ENCODE assay signal across 8 cellular contexts in the genomic region with DNA sequence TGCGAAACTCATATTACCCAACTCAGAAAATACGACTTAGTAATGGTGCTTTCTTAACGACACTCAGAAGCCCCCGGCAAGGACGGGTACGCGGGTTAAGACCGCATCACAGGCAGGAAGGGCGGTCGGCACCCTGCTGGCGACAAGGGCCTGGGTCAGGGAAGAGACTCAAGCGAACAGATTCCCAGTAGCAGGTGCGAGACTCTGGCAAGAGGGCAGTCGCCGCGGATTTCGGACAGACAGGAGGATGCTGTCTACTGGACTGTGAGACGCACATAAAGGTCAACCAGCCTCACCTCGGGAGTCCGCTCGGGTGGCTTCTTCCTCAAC. TPM values are rescaled to one million over a fixed set of nuclear protein-coding genes. Genes with fewer than 3 reads are reported as not detected.
DNase-seq lines count a peak whose midpoint lies in the region; ATAC-seq and TF ChIP-seq lines count a peak whose summit lies in the region.

No MANE protein-coding gene starts in this region.

- H2BK5ac ChIP-seq in mesendoderm (ENCODE audit: low read length), result peak overlapping the region; percentile 76

- H3K4me2 ChIP-seq in HCT116 (ENCODE audit: low read length) (peak overlapping the region; percentile 77), MM.1S (ENCODE audit: low read depth, low read length) (peak overlapping the region; percentile 66), mesendoderm (ENCODE audit: low read length) (peak overlapping the region; percentile 74)

- peak overlapping the region; percentile 99 for H3K27ac Mint-ChIP-seq in activated B cell treated with CpG ODN at 0.5 μM for 24 hours

- H2BK15ac ChIP-seq in mesendoderm (replicated peaks; ENCODE audit: low read depth), result no peak overlapping the region

- H3K36me3 ChIP-seq in HCT116 (ENCODE audit: control insufficient read depth in 1 of 2, insufficient read depth in 2 of 2, low read length in 2 of 2) (no peaks in the 10 kb centered on the region), MM.1S (replicated peaks; ENCODE audit: insufficient read depth, low read length) (no peaks in the 10 kb centered on the region), ectodermal cell (ENCODE audit: control insufficient read depth, insufficient read depth, low read length) (no peaks in the 10 kb centered on the region), mesendoderm (ENCODE audit: control insufficient read depth, insufficient read depth, low read length) (no peaks in the 10 kb centered on the region)

- peak overlapping the region; percentile 99 for H3K56ac ChIP-seq in mesendoderm (ENCODE audit: low read length)

- peaks cover 3% of the 10 kb centered on the region for H3K79me1 ChIP-seq in mesendoderm (ENCODE audit: low read length)

- H3K36me3 Mint-ChIP-seq in activated B cell treated with CpG ODN at 0.5 μM for 24 hours (ENCODE audit: low read depth), result peaks cover 15% of the 10 kb centered on the region

- H2AK5ac ChIP-seq in mesendoderm (ENCODE audit: low read length), result no peak overlapping the region

- peaks cover 53% of the 10 kb centered on the region for H3K79me2 ChIP-seq in HCT116 (ENCODE audit: insufficient read depth, low read length)
- H3K79me2 ChIP-seq in MM.1S (ENCODE audit: low read length), result peaks cover 53% of the 10 kb centered on the region
- peaks cover 45% of the 10 kb centered on the region for H3K79me2 ChIP-seq in mesendoderm (ENCODE audit: control insufficient read depth, insufficient read depth, low read length)

- H3K27ac ChIP-seq in HCT116 (ENCODE audit: low read depth, low read length) (peak overlapping the region; percentile 88), MM.1S (ENCODE audit: low read length) (peak overlapping the region; percentile 96), ectodermal cell (ENCODE audit: insufficient read depth, low read depth, low read length, poor library complexity, severe bottlenecking) (peak overlapping the region; percentile 75), mesendoderm (ENCODE audit: low read depth, low read length) (peak overlapping the region; percentile 80)

- intact Hi-C loops in HCT116 (cut with micrococcal nuclease) (loop anchor here (2.0 kb wide), 1 partner anchor 162 kb away; a partner anchor contains a TSS), activated B cell treated with CpG ODN at 0.5 μM for 24 hours (cut with micrococcal nuclease) (loop anchor here (2.0 to 10.0 kb wide), 8 partner anchors 36 to 776 kb away; a partner anchor contains a TSS)

- CTCF ChIA-PET in HCT116 (lab: Charles Lee) (no interaction called here), activated B cell treated with CpG ODN at 0.5 μM for 24 hours (lab: Charles Lee) (interaction anchor here (1.5 kb wide), 1 partner anchor 45 kb away, joined by 4 read pairs; no protein-coding TSS in a partner anchor)

- H2BK120ac ChIP-seq in mesendoderm (ENCODE audit: low read depth, low read length), result no peak overlapping the region

- peak overlapping the region; percentile 90 for H3K4me3 Mint-ChIP-seq in activated B cell treated with CpG ODN at 0.5 μM for 24 hours

- H3K27me3 ChIP-seq in HCT116 (ENCODE audit: insufficient read depth, low read length) (no peaks in the 10 kb centered on the region), MM.1S (replicated peaks; ENCODE audit: insufficient read depth, low read length) (no peaks in the 10 kb centered on the region), ectodermal cell (ENCODE audit: control insufficient read depth, insufficient read depth, low read length, poor library complexity, severe bottlenecking) (no peaks in the 10 kb centered on the region), mesendoderm (ENCODE audit: insufficient read depth, low read length, poor library complexity) (no peaks in the 10 kb centered on the region)

- peaks cover 43% of the 10 kb centered on the region for H3K4me1 Mint-ChIP-seq in activated B cell treated with CpG ODN at 0.5 μM for 24 hours

- BruUV-seq in HCT116 (replicated peaks; lab: Mats Ljungman, UMichigan), result TSS peak; percentile 65

- H4K5ac ChIP-seq in mesendoderm (ENCODE audit: low read length), result no peak overlapping the region

- WGBS in ectodermal cell, 2 experiments, result 1% methylated on average over 21 of the region's 21 CpGs
- WGBS in mesendoderm (ENCODE audit: extremely low coverage, insufficient coverage, low lambda C conversion rate), result no CpG with 5 or more reads among the region's 21 CpGs

- no peak overlapping the region for H3K4ac ChIP-seq in mesendoderm (ENCODE audit: low read depth, low read length)

- RAD21 ChIA-PET in HCT116 (lab: Charles Lee; ENCODE audit: low non-redundant PET in 1 of 2, low total read pairs in 2 of 2, uncharacterized antibody in 2 of 2, unreplicated experiment in 2 of 2), result no interaction called here

- peak; percentile 10 for DNase-seq in DMS79 treated with DMSO at 0.1 percent for 48 hours (lab: John Stamatoyannopoulos, UW)
- DNase-seq in DMS79 (lab: John Stamatoyannopoulos, UW), result no peak
- peak; percentile 27 for DNase-seq in HCT116 (ENCODE audit: low read depth, low spot score)
- peak; percentile 59 for DNase-seq in MM.1S
- DNase-seq in activated B cell treated with CpG ODN at 0.5 μM for 24 hours, result no peak
- DNase-seq in mesendoderm, result peak; percentile 90
- DNase-seq in stimulated activated CD8-positive, alpha-beta memory T cell treated with anti-CD3 and anti-CD28 coated beads, Interleukin-7, amount 100 ng/mL, for 1 hour (ENCODE audit: low read depth in 2 of 2), result peak; percentile 27

- no peaks in the 10 kb centered on the region for H3K27me3 Mint-ChIP-seq in activated B cell treated with CpG ODN at 0.5 μM for 24 hours

- H3K9me3 ChIP-seq in HCT116 (ENCODE audit: control insufficient read depth in 1 of 2, insufficient read depth in 1 of 2, low read depth in 1 of 2, low read length in 2 of 2), result no peaks in the 10 kb centered on the region
- no peaks in the 10 kb centered on the region for H3K9me3 ChIP-seq in MM.1S (replicated peaks; ENCODE audit: insufficient read depth, low read length)
- H3K9me3 ChIP-seq in ectodermal cell (ENCODE audit: control insufficient read depth, low read length), result no peaks in the 10 kb centered on the region

- TF ChIP-seq CTCF in HCT116 (IDR thresholded peaks at IDR 0.05 in 2 of 3, conservative IDR thresholded peaks at IDR 0.05 in 1 of 3; ENCODE audit: borderline replicate concordance in 1 of 3, insufficient read depth in 1 of 3, low read depth in 2 of 3, low read length in 2 of 3) (no peak), MM.1S (IDR thresholded peaks at IDR 0.05; ENCODE audit: low read length) (peak; percentile 21), activated B cell treated with CpG ODN at 0.5 μM for 24 hours (IDR thresholded peaks at IDR 0.05) (no peak)

- TF ChIP-seq RAD21 in HCT116 (IDR thresholded peaks at IDR 0.05; ENCODE audit: low read depth), result no peak

- no peak overlapping the region for H2AFZ ChIP-seq in HCT116 (ENCODE audit: low read depth, low read length, poor library complexity, severe bottlenecking)
- peak overlapping the region; percentile 56 for H2AFZ ChIP-seq in MM.1S (ENCODE audit: low read length)

- ATAC-seq in HCT116 (peak; percentile 50), activated B cell treated with CpG ODN at 0.5 μM for 24 hours (ENCODE audit: low read depth) (peak; percentile 26)

- no peak for TF ChIP-seq POLR2A in HCT116 (IDR thresholded peaks at IDR 0.05; ENCODE audit: borderline replicate concordance, extremely low read depth, insufficient read depth, insufficient read length)

- H3F3A ChIP-seq in MM.1S (ENCODE audit: insufficient read depth, low read length), result peaks cover 19% of the 10 kb centered on the region

- H3K9me2 ChIP-seq in HCT116 (ENCODE audit: insufficient read depth), result no peaks in the 10 kb centered on the region
- no peaks in the 10 kb centered on the region for H3K9me2 ChIP-seq in MM.1S (replicated peaks; ENCODE audit: insufficient read depth, low read length)

- H3K4me3 ChIP-seq in HCT116 (replicated peaks in 1 of 2; ENCODE audit: low read depth in 1 of 2, low read length in 2 of 2) (peak overlapping the region; percentile 85 to 88), MM.1S (ENCODE audit: low read length) (peak overlapping the region; percentile 68), ectodermal cell (ENCODE audit: insufficient read depth, low read depth, low read length) (peak overlapping the region; percentile 95), mesendoderm (ENCODE audit: low read length) (peak overlapping the region; percentile 97)

- H4K20me1 ChIP-seq in HCT116 (ENCODE audit: insufficient read depth) (no peaks in the 10 kb centered on the region), MM.1S (ENCODE audit: insufficient read depth, low read length) (0 out of 2 replicates have a peak, but pooled peaks cover 3% of the 10 kb centered on the region)

- H3K18ac ChIP-seq in mesendoderm (ENCODE audit: low read length), result peak overlapping the region; percentile 71

- no peak overlapping the region for H4K8ac ChIP-seq in mesendoderm (ENCODE audit: low read depth, low read length)

- POLR2A ChIA-PET in HCT116 (lab: Charles Lee) (no interaction called here), activated B cell treated with CpG ODN at 0.5 μM for 24 hours (lab: Charles Lee) (interaction anchor here (1.1 to 1.8 kb wide), 2 partner anchors 13 to 19 kb away, joined by 3 to 46 read pairs; no protein-coding TSS in a partner anchor)

- no peaks in the 10 kb centered on the region for H3K9me3 Mint-ChIP-seq in activated B cell treated with CpG ODN at 0.5 μM for 24 hours

- H3K4me1 ChIP-seq in HCT116 (ENCODE audit: control insufficient read depth in 1 of 2, insufficient read depth in 2 of 2, low read length in 2 of 2), result peaks cover 5 to 34% of the 10 kb centered on the region in 2 experiments; a peak in 3 of 4 replicates
- H3K4me1 ChIP-seq in MM.1S (ENCODE audit: low read length), result peaks cover 15% of the 10 kb centered on the region
- no peaks in the 10 kb centered on the region for H3K4me1 ChIP-seq in ectodermal cell (ENCODE audit: control insufficient read depth, insufficient read depth, low read length)
- peaks cover 1% of the 10 kb centered on the region for H3K4me1 ChIP-seq in mesendoderm (ENCODE audit: control insufficient read depth, low read depth, low read length)

- H3K9ac ChIP-seq in HCT116 (ENCODE audit: low read length) (peak overlapping the region; percentile 83), MM.1S (ENCODE audit: low read length) (peak overlapping the region; percentile 78), mesendoderm (ENCODE audit: low read length) (peak overlapping the region; percentile 96)

- H3K23ac ChIP-seq in mesendoderm (ENCODE audit: low read length), result peak overlapping the region; percentile 61

TF ChIP-seq in HCT116, 20 proteins besides CTCF, POLR2A, EP300 and RAD21 (continues in another document):
- no peak for TF ChIP-seq YY1 (IDR thresholded peaks at IDR 0.05; ENCODE audit: extremely low read depth, insufficient replicate concordance, low read depth, low read length)
- TF ChIP-seq, protein P1, sequence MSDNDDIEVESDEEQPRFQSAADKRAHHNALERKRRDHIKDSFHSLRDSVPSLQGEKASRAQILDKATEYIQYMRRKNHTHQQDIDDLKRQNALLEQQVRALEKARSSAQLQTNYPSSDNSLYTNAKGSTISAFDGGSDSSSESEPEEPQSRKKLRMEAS (IDR thresholded peaks at IDR 0.05), result no peak

RNA-seq across cellular contexts. Expression of a gene that starts 0.4 kb away (rescaled TPM):
- total RNA-seq in HCT116 (2021; ENCODE audit: unreplicated experiment) (18.4 TPM), activated B cell treated with CpG ODN at 0.5 μM for 24 hours (37.2 and 45.1 TPM in 2 replicates)
- 3.3 and 4.2 TPM in 2 replicates for polyA plus RNA-seq in HCT116 (2012)
- 11.0 TPM for polyA plus RNA-seq in ectodermal cell (2013, experiment 1 of 4)
- polyA plus RNA-seq in ectodermal cell (2013, experiment 2 of 4), result 10.0 TPM
- polyA plus RNA-seq in ectodermal cell (2013, experiment 3 of 4), result 8.2 TPM
- 8.6 TPM for polyA plus RNA-seq in ectodermal cell (2013, experiment 4 of 4)
- 5.9 TPM for polyA plus RNA-seq in mesendoderm (2013, experiment 1 of 2)
- 5.8 TPM for polyA plus RNA-seq in mesendoderm (2013, experiment 2 of 2)

Comparison
In these comparisons a context has a peak if more than half of its experiments do, and no peak if none do; other contexts are left out.
1. DNase-seq: peak in DMS79 treated with DMSO at 0.1 percent for 48 hours (single experiment), HCT116 (single experiment), MM.1S (single experiment), mesendoderm (single experiment) and stimulated activated CD8-positive, alpha-beta memory T cell treated with anti-CD3 and anti-CD28 coated beads, Interleukin-7, amount 100 ng/mL, for 1 hour (2 of 2); none in DMS79 (single experiment) and activated B cell treated with CpG ODN at 0.5 μM for 24 hours (single experiment).
2. Peak in every context shown above with its lines, with median percentiles within 50 percentile points of each other: H3K27ac ChIP-seq, H3K4me2 ChIP-seq, H3K4me3 ChIP-seq and H3K9ac ChIP-seq.